ENCODE assay signal across 13 cellular contexts in the genomic region with DNA sequence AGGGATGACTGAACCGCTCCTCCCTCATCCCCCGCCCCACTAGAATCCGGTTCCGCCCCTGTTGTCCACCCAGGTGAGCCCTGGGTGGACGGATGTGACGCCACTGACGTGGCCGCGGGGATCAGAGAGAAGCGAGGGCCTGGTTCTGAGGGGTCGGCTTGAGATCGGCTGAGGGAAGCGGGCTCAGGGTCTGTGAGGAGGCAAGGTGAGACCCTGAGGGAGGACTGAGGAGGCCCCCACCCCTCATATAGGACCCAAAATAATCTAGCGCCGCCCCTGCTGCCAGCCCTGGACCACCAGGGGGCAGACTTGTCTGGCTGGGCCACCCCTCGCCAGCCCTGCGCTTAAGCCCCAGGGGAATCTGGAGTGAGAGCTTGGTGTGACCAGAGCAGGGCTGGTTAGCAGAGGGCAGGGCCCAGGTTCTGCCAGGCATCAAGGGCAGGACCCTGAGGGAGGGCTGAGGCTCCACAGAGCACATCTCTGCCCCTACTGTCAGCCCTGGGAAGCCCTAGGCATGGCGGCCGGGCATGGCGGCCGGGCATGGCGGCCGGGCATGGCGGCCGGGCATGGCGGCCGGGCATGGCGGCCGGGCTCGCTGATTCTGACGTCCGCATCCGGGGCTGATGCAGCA. TPM values are rescaled to one million over a fixed set of nuclear protein-coding genes. Genes with fewer than 3 reads are reported as not detected.
DNase-seq lines count a peak whose midpoint lies in the region; ATAC-seq and TF ChIP-seq lines count a peak whose summit lies in the region.
"Had no signal": no experiment of that assay in that cellular context is flagged by ENCODE, and none has a peak within 500 bp of the region (broad histone marks: within the 10 kb centered on the region; RNA-seq: fewer than 3 reads in every experiment).

A gene with protein sequence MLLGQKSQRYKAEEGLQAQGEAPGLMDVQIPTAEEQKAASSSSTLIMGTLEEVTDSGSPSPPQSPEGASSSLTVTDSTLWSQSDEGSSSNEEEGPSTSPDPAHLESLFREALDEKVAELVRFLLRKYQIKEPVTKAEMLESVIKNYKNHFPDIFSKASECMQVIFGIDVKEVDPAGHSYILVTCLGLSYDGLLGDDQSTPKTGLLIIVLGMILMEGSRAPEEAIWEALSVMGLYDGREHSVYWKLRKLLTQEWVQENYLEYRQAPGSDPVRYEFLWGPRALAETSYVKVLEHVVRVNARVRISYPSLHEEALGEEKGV (plus strand): TSS at position 103 of the 631 bp plus-strand sequence. CDS start 3,090 bp downstream, outside the sequence.

- TF ChIP-seq CTCF in CD14-positive monocyte (IDR thresholded peaks at IDR 0.05): peak; percentile 10
- no peak for TF ChIP-seq CTCF in GM10248 (IDR thresholded peaks at IDR 0.05; ENCODE audit: control extremely low read depth, extremely low read depth, low read depth, missing control alignments)
- peak; percentile 46; the same call in 1 of the 2 replicates for TF ChIP-seq CTCF in PC-9 (conservative IDR thresholded peaks at IDR 0.05)
- TF ChIP-seq CTCF in lower lobe of right lung (IDR thresholded peaks at IDR 0.05): no peak

- CTCF ChIA-PET in GM10248 (lab: Yijun Ruan, JAX) (interaction anchor here (0.7 kb wide), 1 partner anchor 9 kb away, joined by 3 read pairs; no protein-coding TSS in a partner anchor), PC-9 (lab: Charles Lee) (no interaction called here)

- no peak within 1 kb of the TSS for H3K4me3 Mint-ChIP-seq in CD14-positive monocyte
- H3K4me3 Mint-ChIP-seq: stimulated activated naive B cell treated with anti-CD40 and anti-IgM and Interleukin-4, amounts not matched to agents 10 μg/mL and 1 μg/mL and 100 μg/mL, for 72 hours had no signal

- DNase-seq in CD14-positive monocyte (ENCODE audit: low spot score) (no peak), GM10248 (ENCODE audit: extremely low spot score) (peak; percentile 24), PC-9 (no peak), iPS-NIHi11 (ENCODE audit: low spot score) (peak; percentile 40), lower lobe of right lung (no peak)
- DNase-seq in activated effector memory CD4-positive, alpha-beta T cell treated with Interleukin-2 at 50 U/mL for 16 hours: no peak
- DNase-seq: effector memory CD4-positive, alpha-beta T cell; glutamatergic neuron; left lung; MG63; stimulated activated naive B cell treated with anti-CD40 and anti-IgM and Interleukin-4, amounts not matched to agents 10 μg/mL and 1 μg/mL and 100 μg/mL, for 72 hours; SW 1271 had no signal

- no peak within 1 kb of the TSS for H3K4me2 ChIP-seq in PC-9

- BruUV-seq in PC-9 (replicated peaks; lab: Mats Ljungman, UMichigan): no TSS peak

- no peak within 1 kb of the TSS for H3K27ac Mint-ChIP-seq in CD14-positive monocyte
- H3K27ac Mint-ChIP-seq: stimulated activated naive B cell treated with anti-CD40 and anti-IgM and Interleukin-4, amounts not matched to agents 10 μg/mL and 1 μg/mL and 100 μg/mL, for 72 hours had no signal

- H3K9me2 ChIP-seq in PC-9 (ENCODE audit: insufficient read depth): no peaks in the 10 kb centered on the region

- intact Hi-C loops in CD14-positive monocyte (cut with micrococcal nuclease): no loop called here
- intact Hi-C loops in PC-9 (cut with micrococcal nuclease; ENCODE audit: unreplicated experiment): no loop called here
- intact Hi-C loops in lower lobe of right lung (cut with DNase I): no loop called here

- H3K36me3 Mint-ChIP-seq in CD14-positive monocyte: no peaks in the 10 kb centered on the region
- H3K36me3 Mint-ChIP-seq: stimulated activated naive B cell treated with anti-CD40 and anti-IgM and Interleukin-4, amounts not matched to agents 10 μg/mL and 1 μg/mL and 100 μg/mL, for 72 hours had no signal

- ATAC-seq in GM18498 (IDR thresholded peaks at IDR 0.05; ENCODE audit: unreplicated experiment) (no peak), lower lobe of right lung (no peak)
- ATAC-seq: left lung; stimulated activated naive B cell treated with anti-CD40 and anti-IgM and Interleukin-4, amounts not matched to agents 10 μg/mL and 1 μg/mL and 100 μg/mL, for 72 hours had no signal

- H3K4me3 ChIP-seq in PC-9 (no peak within 1 kb of the TSS), lower lobe of right lung (no peak within 1 kb of the TSS)
- H3K4me3 ChIP-seq: left lung, MG63 had no signal

- H3K9me3 ChIP-seq in PC-9 (ENCODE audit: insufficient read depth, low read depth) (no peaks in the 10 kb centered on the region), lower lobe of right lung (no peaks in the 10 kb centered on the region)
- H3K9me3 ChIP-seq: left lung, MG63 had no signal

- H4K20me1 ChIP-seq in PC-9 (ENCODE audit: insufficient read depth): no peaks in the 10 kb centered on the region

- no peaks in the 10 kb centered on the region for H3F3A ChIP-seq in PC-9 (ENCODE audit: insufficient read depth, low read depth)

- H3K4me1 Mint-ChIP-seq in CD14-positive monocyte: no peaks in the 10 kb centered on the region
- H3K4me1 Mint-ChIP-seq: stimulated activated naive B cell treated with anti-CD40 and anti-IgM and Interleukin-4, amounts not matched to agents 10 μg/mL and 1 μg/mL and 100 μg/mL, for 72 hours had no signal

- H3K27me3 ChIP-seq in PC-9 (ENCODE audit: insufficient read depth, low read depth) (no peaks in the 10 kb centered on the region), lower lobe of right lung (ENCODE audit: low read depth) (no peaks in the 10 kb centered on the region)
- H3K27me3 ChIP-seq: left lung, MG63 had no signal

- H3K36me3 ChIP-seq in PC-9 (ENCODE audit: low read depth): no peaks in the 10 kb centered on the region
- no peaks in the 10 kb centered on the region for H3K36me3 ChIP-seq in lower lobe of right lung
- H3K36me3 ChIP-seq: left lung, MG63 had no signal

- POLR2A ChIA-PET in GM10248 (lab: Yijun Ruan, JAX): no interaction called here
- POLR2A ChIA-PET in PC-9 (lab: Charles Lee; ENCODE audit: unreplicated experiment): no interaction called here

- H3K27me3 Mint-ChIP-seq in CD14-positive monocyte (ENCODE audit: low read depth in 3 of 3): peaks cover 0 to 2% (median 0%) of the 10 kb centered on the region in 3 donors

- peaks cover 0 to 2% (median 0%) of the 10 kb centered on the region in 7 donors for H3K9me3 Mint-ChIP-seq in CD14-positive monocyte
- H3K9me3 Mint-ChIP-seq: stimulated activated naive B cell treated with anti-CD40 and anti-IgM and Interleukin-4, amounts not matched to agents 10 μg/mL and 1 μg/mL and 100 μg/mL, for 72 hours had no signal

- no peak within 1 kb of the TSS for H3K27ac ChIP-seq in PC-9
- no peak within 1 kb of the TSS for H3K27ac ChIP-seq in lower lobe of right lung
- H3K27ac ChIP-seq: left lung had no signal

- H3K79me2 ChIP-seq in PC-9 (ENCODE audit: low read depth): no peaks in the 10 kb centered on the region

- H2AFZ ChIP-seq in PC-9: no peak within 1 kb of the TSS

- peaks cover 17% of the 10 kb centered on the region for H3K4me1 ChIP-seq in PC-9 (replicated peaks; ENCODE audit: insufficient read depth)
- H3K4me1 ChIP-seq in lower lobe of right lung: no peaks in the 10 kb centered on the region
- H3K4me1 ChIP-seq: left lung had no signal

RNA-seq across cellular contexts. Expression of the gene that starts here (rescaled TPM):
- polyA plus RNA-seq in CD14-positive monocyte: not detected
- total RNA-seq in PC-9 (2021): not detected in 2 replicates
- not detected for total RNA-seq in lower lobe of right lung
- total RNA-seq: left lung had no signal

Comparison
In these comparisons a context has a peak if more than half of its experiments do, and no peak if none do; other contexts are left out.
1. DNase-seq: peak in GM10248 (single experiment) and iPS-NIHi11 (single experiment); none in CD14-positive monocyte (single experiment), PC-9 (0 of 2), lower lobe of right lung (single experiment) and activated effector memory CD4-positive, alpha-beta T cell treated with Interleukin-2 at 50 U/mL for 16 hours (single experiment).
2. CTCF ChIP-seq: peak in CD14-positive monocyte (single experiment) and PC-9 (single experiment); none in GM10248 (single experiment) and lower lobe of right lung (single experiment).